Comparison of ENCODE assay signal across 15 cellular contexts in the genomic region with DNA sequence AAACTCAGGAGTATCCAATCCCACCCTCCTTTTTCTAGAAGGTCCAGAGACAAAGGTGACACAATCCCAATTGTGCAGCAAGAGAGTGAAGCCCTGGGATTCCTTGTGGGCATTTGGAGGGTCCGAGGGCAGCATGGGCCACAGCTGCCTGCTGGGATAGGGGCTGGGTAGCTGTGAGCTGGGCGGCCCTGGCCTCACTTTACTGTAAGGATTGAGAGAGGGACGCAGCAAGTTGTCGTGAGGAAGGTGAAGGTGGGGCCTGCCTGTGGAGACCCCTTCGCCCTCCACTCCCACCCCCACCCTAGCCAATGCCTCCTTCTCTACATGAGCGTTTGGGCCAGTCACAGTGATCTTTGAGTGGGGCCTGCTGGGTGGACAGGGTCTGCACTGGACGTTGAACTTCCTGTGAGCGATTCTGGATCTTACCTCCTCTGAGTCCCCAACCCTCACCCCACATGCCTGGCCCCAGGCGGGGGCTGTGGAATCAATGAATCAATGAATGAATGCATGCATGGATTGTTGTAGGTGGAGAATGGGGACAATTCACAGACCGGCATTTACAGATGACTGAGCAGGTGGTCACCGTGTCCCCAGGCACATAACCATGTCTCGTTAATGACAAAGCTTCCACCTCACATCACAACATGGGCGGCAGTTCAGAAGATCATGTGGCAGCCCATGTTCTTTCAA.
DNase-seq lines count a peak whose midpoint lies in the region; ATAC-seq and TF ChIP-seq lines count a peak whose summit lies in the region.
"Had no signal": no experiment of that assay in that cellular context is flagged by ENCODE, and none has a peak within 500 bp of the region (broad histone marks: within the 10 kb centered on the region; RNA-seq: fewer than 3 reads in every experiment).

No MANE protein-coding gene starts in this region.

- H3K27ac ChIP-seq in HCT116 (ENCODE audit: low read depth, low read length), result no peak overlapping the region
- H3K27ac ChIP-seq: HL-60 had no signal

- H2AFZ ChIP-seq in HCT116 (ENCODE audit: low read depth, low read length, poor library complexity, severe bottlenecking), result no peak overlapping the region

- RAD21 ChIA-PET in HCT116 (lab: Charles Lee; ENCODE audit: low non-redundant PET in 1 of 2, low total read pairs in 2 of 2, uncharacterized antibody in 2 of 2, unreplicated experiment in 2 of 2), result no interaction called here

- peaks cover 29% of the 10 kb centered on the region for H3K4me1 Mint-ChIP-seq in HFFc6 (ENCODE audit: low read depth)
- peaks cover 4% of the 10 kb centered on the region for H3K4me1 Mint-ChIP-seq in chondrocyte (ENCODE audit: low read depth)
- H3K4me1 Mint-ChIP-seq in naive thymus-derived CD8-positive, alpha-beta T cell, result no peaks in the 10 kb centered on the region
- no peaks in the 10 kb centered on the region for H3K4me1 Mint-ChIP-seq in stimulated activated naive CD8-positive, alpha-beta T cell treated with anti-CD3 and anti-CD28 coated beads, Interleukin-15, amount 100 ng/mL, for 72 hours
- H3K4me1 Mint-ChIP-seq: CD4-positive, CD25-positive, alpha-beta regulatory T cell; CD8-positive, alpha-beta memory T cell had no signal

- H3K9me3 ChIP-seq in HCT116 (ENCODE audit: control insufficient read depth in 1 of 2, insufficient read depth in 1 of 2, low read depth in 1 of 2, low read length in 2 of 2), result no peaks in the 10 kb centered on the region
- H3K9me3 ChIP-seq: BE2C, HAP-1 had no signal

- CTCF ChIA-PET in HCT116 (lab: Charles Lee), result no interaction called here

- H3K9me3 Mint-ChIP-seq in HFFc6 (peaks cover 12% of the 10 kb centered on the region), chondrocyte (ENCODE audit: low read depth) (peaks cover 12% of the 10 kb centered on the region)
- H3K9me3 Mint-ChIP-seq in naive thymus-derived CD8-positive, alpha-beta T cell, result peaks cover 0 to 23% (median 12%) of the 10 kb centered on the region in 9 donors
- H3K9me3 Mint-ChIP-seq in stimulated activated naive CD8-positive, alpha-beta T cell treated with anti-CD3 and anti-CD28 coated beads, Interleukin-15, amount 100 ng/mL, for 72 hours, result peaks cover 9 to 11% of the 10 kb centered on the region in 2 donors

- H3K9ac ChIP-seq in HCT116 (ENCODE audit: low read length), result no peak overlapping the region

- H3K27me3 Mint-ChIP-seq in HFFc6 (ENCODE audit: insufficient read depth) (peaks cover 4% of the 10 kb centered on the region), chondrocyte (ENCODE audit: low read depth) (peaks cover 16% of the 10 kb centered on the region)
- peaks cover 3 to 18% (median 8%) of the 10 kb centered on the region in 5 donors for H3K27me3 Mint-ChIP-seq in naive thymus-derived CD8-positive, alpha-beta T cell
- H3K27me3 Mint-ChIP-seq in stimulated activated naive CD8-positive, alpha-beta T cell treated with anti-CD3 and anti-CD28 coated beads, Interleukin-15, amount 100 ng/mL, for 72 hours, result peaks cover 13% of the 10 kb centered on the region

- DNase-seq in HCT116 (ENCODE audit: low read depth, low spot score), result no peak
- DNase-seq in HFFc6, result no peak
- peak; percentile 51 for DNase-seq in chondrocyte (ENCODE audit: low spot score)
- peak; percentile 55 for DNase-seq in posterior vena cava (ENCODE audit: low spot score)
- DNase-seq in naive thymus-derived CD8-positive, alpha-beta T cell, result no peak
- no peak for DNase-seq in stimulated activated naive CD8-positive, alpha-beta T cell treated with anti-CD3 and anti-CD28 coated beads, Interleukin-15, amount 100 ng/mL, for 72 hours
- DNase-seq in HUDEP-2 (lab: John Stamatoyannopoulos, UW; ENCODE audit: unreplicated experiment in 76 of 76), result no peak
- DNase-seq: BE2C; C1 segment of cervical spinal cord; Caco-2; CD4-positive, CD25-positive, alpha-beta regulatory T cell had no signal

- H3K4me1 ChIP-seq in HCT116 (ENCODE audit: control insufficient read depth in 1 of 2, insufficient read depth in 2 of 2, low read length in 2 of 2), result peaks cover 0 to 11% of the 10 kb centered on the region in 2 experiments; a peak in 2 of 4 replicates
- H3K4me1 ChIP-seq: BE2C, HAP-1 had no signal

- TF ChIP-seq RAD21 in HCT116 (IDR thresholded peaks at IDR 0.05; ENCODE audit: low read depth), result no peak

- POLR2A ChIA-PET in HCT116 (lab: Charles Lee), result no interaction called here
- POLR2A ChIA-PET in naive thymus-derived CD8-positive, alpha-beta T cell (lab: Charles Lee), result no interaction called here

- H3K27me3 ChIP-seq in HCT116 (ENCODE audit: insufficient read depth, low read length), result no peaks in the 10 kb centered on the region
- H3K27me3 ChIP-seq: BE2C had no signal

- intact Hi-C loops in HCT116 (cut with micrococcal nuclease) (no loop called here), posterior vena cava (cut with DNase I) (no loop called here)

- H3K9me2 ChIP-seq in HCT116 (ENCODE audit: insufficient read depth), result no peaks in the 10 kb centered on the region

- no peak; the same call in 1 of the 2 replicates for ATAC-seq in HCT116
- no peak for ATAC-seq in naive thymus-derived CD8-positive, alpha-beta T cell
- no peak for ATAC-seq in stimulated activated naive CD8-positive, alpha-beta T cell treated with anti-CD3 and anti-CD28 coated beads, Interleukin-15, amount 100 ng/mL, for 72 hours
- no peak for ATAC-seq in activated CD4-positive, CD25-positive, alpha-beta regulatory T cell treated with anti-CD3 and anti-CD28 coated beads, Interleukin-2, amount 50 U/mL, for 24 hours

- H3K27ac Mint-ChIP-seq in HFFc6, result peak overlapping the region; percentile 76
- H3K27ac Mint-ChIP-seq in chondrocyte (ENCODE audit: unreplicated experiment), result no peak overlapping the region
- H3K27ac Mint-ChIP-seq in naive thymus-derived CD8-positive, alpha-beta T cell, result no peak overlapping the region
- H3K27ac Mint-ChIP-seq in stimulated activated naive CD8-positive, alpha-beta T cell treated with anti-CD3 and anti-CD28 coated beads, Interleukin-15, amount 100 ng/mL, for 72 hours, result no peak overlapping the region
- H3K27ac Mint-ChIP-seq: CD4-positive, CD25-positive, alpha-beta regulatory T cell; CD8-positive, alpha-beta memory T cell had no signal

- TF ChIP-seq POLR2A in HCT116 (IDR thresholded peaks at IDR 0.05; ENCODE audit: borderline replicate concordance, extremely low read depth, insufficient read depth, insufficient read length), result no peak

- H3K4me3 Mint-ChIP-seq in HFFc6, result no peak overlapping the region
- no peak overlapping the region for H3K4me3 Mint-ChIP-seq in chondrocyte (ENCODE audit: unreplicated experiment)
- H3K4me3 Mint-ChIP-seq in naive thymus-derived CD8-positive, alpha-beta T cell, result no peak overlapping the region
- H3K4me3 Mint-ChIP-seq in stimulated activated naive CD8-positive, alpha-beta T cell treated with anti-CD3 and anti-CD28 coated beads, Interleukin-15, amount 100 ng/mL, for 72 hours, result no peak overlapping the region
- H3K4me3 Mint-ChIP-seq: CD4-positive, CD25-positive, alpha-beta regulatory T cell; CD8-positive, alpha-beta memory T cell had no signal

- BruUV-seq in HCT116 (replicated peaks; lab: Mats Ljungman, UMichigan), result no TSS peak

- no peak overlapping the region for H3K4me3 ChIP-seq in HCT116 (replicated peaks in 1 of 2; ENCODE audit: low read depth in 1 of 2, low read length in 2 of 2)
- H3K4me3 ChIP-seq: HAP-1 had no signal

- H4K20me1 ChIP-seq in HCT116 (ENCODE audit: insufficient read depth), result no peaks in the 10 kb centered on the region

- TF ChIP-seq CTCF in HCT116 (IDR thresholded peaks at IDR 0.05 in 2 of 3, conservative IDR thresholded peaks at IDR 0.05 in 1 of 3; ENCODE audit: borderline replicate concordance in 1 of 3, insufficient read depth in 1 of 3, low read depth in 2 of 3, low read length in 2 of 3) (no peak), HFFc6 (IDR thresholded peaks at IDR 0.05) (no peak), chondrocyte (IDR thresholded peaks at IDR 0.05) (no peak)

- H3K36me3 Mint-ChIP-seq in HFFc6 (ENCODE audit: low read depth) (peaks cover 13% of the 10 kb centered on the region), chondrocyte (ENCODE audit: low read depth) (peaks cover 10% of the 10 kb centered on the region)
- H3K36me3 Mint-ChIP-seq in naive thymus-derived CD8-positive, alpha-beta T cell, result peaks cover 0 to 8% (median 0%) of the 10 kb centered on the region in 3 donors
- H3K36me3 Mint-ChIP-seq: CD4-positive, CD25-positive, alpha-beta regulatory T cell; CD8-positive, alpha-beta memory T cell had no signal

- no peaks in the 10 kb centered on the region for H3K79me2 ChIP-seq in HCT116 (ENCODE audit: insufficient read depth, low read length)

- no peaks in the 10 kb centered on the region for H3K36me3 ChIP-seq in HCT116 (ENCODE audit: control insufficient read depth in 1 of 2, insufficient read depth in 2 of 2, low read length in 2 of 2)
- H3K36me3 ChIP-seq: BE2C, HAP-1 had no signal

- H3K4me2 ChIP-seq in HCT116 (ENCODE audit: low read length), result peak overlapping the region; percentile 42; the same call in 1 of the 2 replicates

TF ChIP-seq in HCT116, 20 proteins besides CTCF, POLR2A, EP300 and RAD21 (continues in another document):
- TF ChIP-seq SRF (IDR thresholded peaks at IDR 0.05; ENCODE audit: low read depth), result no peak
- TF ChIP-seq YY1 (IDR thresholded peaks at IDR 0.05; ENCODE audit: extremely low read depth, insufficient replicate concordance, low read depth, low read length), result no peak
- no peak for TF ChIP-seq POLR2AphosphoS5 (IDR thresholded peaks at IDR 0.05; ENCODE audit: low read depth, low read length)
- no peak for TF ChIP-seq ZFX (IDR thresholded peaks at IDR 0.05)
- TF ChIP-seq SIN3A (IDR thresholded peaks at IDR 0.05; ENCODE audit: low read depth), result no peak
- TF ChIP-seq CEBPB (IDR thresholded peaks at IDR 0.05; ENCODE audit: low read depth), result no peak
- TF ChIP-seq ELF1 (IDR thresholded peaks at IDR 0.05; ENCODE audit: borderline replicate concordance, low read depth), result no peak
- no peak for TF ChIP-seq TCF7L2 (IDR thresholded peaks at IDR 0.05; ENCODE audit: borderline replicate concordance, extremely low read depth, insufficient read depth, insufficient read length)
- no peak for TF ChIP-seq ZNF274 (IDR thresholded peaks at IDR 0.05; ENCODE audit: low read depth, low read length)
- TF ChIP-seq EGR1 (IDR thresholded peaks at IDR 0.05; ENCODE audit: low read depth), result no peak
- TF ChIP-seq, protein P1, sequence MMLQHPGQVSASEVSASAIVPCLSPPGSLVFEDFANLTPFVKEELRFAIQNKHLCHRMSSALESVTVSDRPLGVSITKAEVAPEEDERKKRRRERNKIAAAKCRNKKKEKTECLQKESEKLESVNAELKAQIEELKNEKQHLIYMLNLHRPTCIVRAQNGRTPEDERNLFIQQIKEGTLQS (IDR thresholded peaks at IDR 0.05), result no peak

Comparison
In these comparisons a context has a peak if more than half of its experiments do, and no peak if none do; other contexts are left out.
1. DNase-seq: peak in chondrocyte (single experiment) and posterior vena cava (single experiment); none in HCT116 (single experiment), HFFc6 (single experiment), naive thymus-derived CD8-positive, alpha-beta T cell (0 of 10), stimulated activated naive CD8-positive, alpha-beta T cell treated with anti-CD3 and anti-CD28 coated beads, Interleukin-15, amount 100 ng/mL, for 72 hours (0 of 2) and HUDEP-2 (0 of 76).